In genomic region chr11:82796970-82797594, GRCh38 we compare ENCODE assay signal across 23 cellular contexts.
DNase-seq lines count a peak whose midpoint lies in the region; ATAC-seq and TF ChIP-seq lines count a peak whose summit lies in the region.
"Had no signal": no experiment of that assay in that cellular context is flagged by ENCODE, and none has a peak within 500 bp of the region (broad histone marks: within the 10 kb centered on the region; RNA-seq: fewer than 3 reads in every experiment).

No MANE protein-coding gene starts in this region.

- no peaks in the 10 kb centered on the region for H3K36me3 ChIP-seq in heart left ventricle
- H3K36me3 ChIP-seq in neural progenitor cell, result no peaks in the 10 kb centered on the region
- H3K36me3 ChIP-seq: esophagus muscularis mucosa, neutrophil, thoracic aorta had no signal

- DNase-seq in C1 segment of cervical spinal cord (lab: John Stamatoyannopoulos, UW) (peak in 10 of 14 donors; percentile 25 to 78 (median 52)), heart left ventricle (peak in 3 of 5 donors; percentile 22 to 60 (median 47)), neural progenitor cell (ENCODE audit: low spot score) (no peak), A172 (ENCODE audit: low spot score) (no peak)
- DNase-seq in stimulated activated CD4-positive, alpha-beta T cell treated with anti-CD3 and anti-CD28 coated beads, Interleukin-4, amount 100 ng/mL, for 1 hour, result no peak
- DNase-seq: activated B cell treated with CpG ODN at 0.5 μM for 24 hours; activated CD8-positive, alpha-beta memory T cell treated with anti-CD3 and anti-CD28 coated beads for 24 hours; EL; glutamatergic neuron; Kasumi-1; mesendoderm; NCI-H1436 treated with DMSO at 0.1 percent for 48 hours; NCI-H345; stimulated activated CD4-positive, alpha-beta T cell treated with anti-CD3 and anti-CD28 coated beads, Interleukin-4, amount 100 ng/mL, for 4 hours; stimulated activated CD8-positive, alpha-beta memory T cell treated with anti-CD3 and anti-CD28 coated beads, Interleukin-4, amount 100 ng/mL, for 48 hours; T-helper 2 cell had no signal

- H3F3A ChIP-seq in neural progenitor cell (ENCODE audit: low read depth), result no peaks in the 10 kb centered on the region

- H3K27ac ChIP-seq in angular gyrus (ENCODE audit: low read depth, low read length), result peak overlapping the region; percentile 93
- H3K27ac ChIP-seq in heart left ventricle, result peak overlapping the region in 1 of 12 donors; percentile 21
- no peak overlapping the region for H3K27ac ChIP-seq in neural progenitor cell
- H3K27ac ChIP-seq: esophagus muscularis mucosa, neutrophil, thoracic aorta had no signal

- no peaks in the 10 kb centered on the region for H3K79me2 ChIP-seq in neural progenitor cell (ENCODE audit: low read depth)

- ATAC-seq in heart left ventricle (peak in 2 of 4 donors; percentile 44 to 51), GM18520 (IDR thresholded peaks at IDR 0.05; ENCODE audit: unreplicated experiment) (no peak)
- no peak for ATAC-seq in stimulated activated memory B cell treated with anti-CD40 and anti-IgM and Interleukin-4, amounts not matched to agents 10 μg/mL and 1 μg/mL and 100 μg/mL, for 72 hours

- H2AFZ ChIP-seq in neural progenitor cell (replicated peaks), result no peak overlapping the region

- H3K27me3 ChIP-seq in heart left ventricle (no peaks in the 10 kb centered on the region), neural progenitor cell (peaks cover 86% of the 10 kb centered on the region)
- H3K27me3 ChIP-seq: esophagus muscularis mucosa, neutrophil had no signal

- peak overlapping the region; percentile 22 for H3K4me3 Mint-ChIP-seq in neural progenitor cell
- no peak overlapping the region for H3K4me3 Mint-ChIP-seq in stimulated activated memory B cell treated with anti-CD40 and anti-IgM and Interleukin-4, amounts not matched to agents 10 μg/mL and 1 μg/mL and 100 μg/mL, for 72 hours
- H3K4me3 Mint-ChIP-seq: activated B cell treated with CpG ODN at 0.5 μM for 24 hours had no signal

- H3K4me3 ChIP-seq in heart left ventricle, result no peak overlapping the region
- no peak overlapping the region for H3K4me3 ChIP-seq in neural progenitor cell
- H3K4me3 ChIP-seq: esophagus muscularis mucosa, thoracic aorta had no signal

- H3K27me3 Mint-ChIP-seq in neural progenitor cell (ENCODE audit: insufficient read depth, low read depth), result peaks cover 4% of the 10 kb centered on the region
- H3K27me3 Mint-ChIP-seq in stimulated activated memory B cell treated with anti-CD40 and anti-IgM and Interleukin-4, amounts not matched to agents 10 μg/mL and 1 μg/mL and 100 μg/mL, for 72 hours, result peaks cover 28% of the 10 kb centered on the region

- peaks cover 20% of the 10 kb centered on the region for H3K4me1 Mint-ChIP-seq in neural progenitor cell
- no peaks in the 10 kb centered on the region for H3K4me1 Mint-ChIP-seq in stimulated activated memory B cell treated with anti-CD40 and anti-IgM and Interleukin-4, amounts not matched to agents 10 μg/mL and 1 μg/mL and 100 μg/mL, for 72 hours
- H3K4me1 Mint-ChIP-seq: activated B cell treated with CpG ODN at 0.5 μM for 24 hours had no signal

- peaks cover 11% of the 10 kb centered on the region for H4K20me1 ChIP-seq in neural progenitor cell (ENCODE audit: low read depth)

- TF ChIP-seq POLR2A in heart left ventricle (IDR thresholded peaks at IDR 0.05), result no peak

- H3K9ac ChIP-seq in neural progenitor cell, result no peak overlapping the region

- WGBS in heart left ventricle, 4 donors, result 65 to 80% (median 72%) methylated on average over 3 of the region's 3 CpGs

- peak overlapping the region; percentile 89 for H3K27ac Mint-ChIP-seq in neural progenitor cell
- no peak overlapping the region for H3K27ac Mint-ChIP-seq in stimulated activated memory B cell treated with anti-CD40 and anti-IgM and Interleukin-4, amounts not matched to agents 10 μg/mL and 1 μg/mL and 100 μg/mL, for 72 hours
- H3K27ac Mint-ChIP-seq: activated B cell treated with CpG ODN at 0.5 μM for 24 hours; activated T-helper 2 cell treated with anti-CD3 and anti-CD28 coated beads, Interferon-gamma antibody, Interleukin-2, Interleukin-4, amounts not matched to agents 10 μg/mL and 5 μg/mL and 100 μg/mL, durations not matched to agents 14 hours and 24 hours and 36 hours had no signal

- H3K9me3 ChIP-seq in heart left ventricle, result no peaks in the 10 kb centered on the region
- no peaks in the 10 kb centered on the region for H3K9me3 ChIP-seq in neural progenitor cell (ENCODE audit: low read depth)
- H3K9me3 ChIP-seq: esophagus muscularis mucosa, neutrophil, thoracic aorta had no signal

- no peak overlapping the region for H3K4me2 ChIP-seq in neural progenitor cell

- intact Hi-C loops in heart left ventricle (cut with DNase I), result loop anchor here in 1 of 10 donors (10.0 kb wide), 1 partner anchor 58 kb away; no protein-coding TSS in a partner anchor

- no peak for TF ChIP-seq CTCF in heart left ventricle (IDR thresholded peaks at IDR 0.05)
- no peak for TF ChIP-seq CTCF in neural progenitor cell (IDR thresholded peaks at IDR 0.05)

- no peaks in the 10 kb centered on the region for H3K4me1 ChIP-seq in heart left ventricle
- H3K4me1 ChIP-seq in neural progenitor cell, result peaks cover 5% of the 10 kb centered on the region
- H3K4me1 ChIP-seq: esophagus muscularis mucosa had no signal

- peaks cover 2% of the 10 kb centered on the region for H3K36me3 Mint-ChIP-seq in neural progenitor cell
- H3K36me3 Mint-ChIP-seq in stimulated activated memory B cell treated with anti-CD40 and anti-IgM and Interleukin-4, amounts not matched to agents 10 μg/mL and 1 μg/mL and 100 μg/mL, for 72 hours, result no peaks in the 10 kb centered on the region

- H3K9me3 Mint-ChIP-seq in neural progenitor cell, result peaks cover 11% of the 10 kb centered on the region
- no peaks in the 10 kb centered on the region for H3K9me3 Mint-ChIP-seq in stimulated activated memory B cell treated with anti-CD40 and anti-IgM and Interleukin-4, amounts not matched to agents 10 μg/mL and 1 μg/mL and 100 μg/mL, for 72 hours
- H3K9me3 Mint-ChIP-seq: activated B cell treated with CpG ODN at 0.5 μM for 24 hours; activated T-helper 2 cell treated with anti-CD3 and anti-CD28 coated beads, Interferon-gamma antibody, Interleukin-2, Interleukin-4, amounts not matched to agents 10 μg/mL and 5 μg/mL and 100 μg/mL, durations not matched to agents 14 hours and 24 hours and 36 hours had no signal

Comparison
In these comparisons a context has a peak if more than half of its experiments do, and no peak if none do; other contexts are left out.
1. DNase-seq: peak in C1 segment of cervical spinal cord (10 of 14) and heart left ventricle (3 of 5); none in neural progenitor cell (single experiment), A172 (single experiment) and stimulated activated CD4-positive, alpha-beta T cell treated with anti-CD3 and anti-CD28 coated beads, Interleukin-4, amount 100 ng/mL, for 1 hour (single experiment).